23 cellular contexts compared by ENCODE assay signal in the genomic region with DNA sequence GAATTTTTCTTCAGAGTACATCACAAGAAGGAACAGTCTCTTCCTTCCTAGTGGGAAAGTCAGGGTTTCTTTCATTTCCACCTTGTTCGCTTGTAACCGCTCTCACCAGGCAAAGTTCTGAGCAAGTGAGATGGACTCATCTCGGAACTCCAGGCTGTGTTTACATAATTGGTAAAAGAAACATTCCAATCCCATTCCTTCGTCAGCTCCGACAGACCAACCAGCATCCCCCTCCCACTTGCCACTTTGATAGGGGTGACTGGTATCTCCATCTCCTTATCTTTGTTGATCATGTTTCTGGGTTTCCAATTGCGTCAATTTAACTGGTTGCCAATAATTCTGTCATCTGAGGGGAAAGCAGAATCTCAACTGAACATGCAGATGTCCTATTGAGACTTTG. TPM values are rescaled to one million over a fixed set of nuclear protein-coding genes. Genes with fewer than 3 reads are reported as not detected.
DNase-seq lines count a peak whose midpoint lies in the region; ATAC-seq and TF ChIP-seq lines count a peak whose summit lies in the region.
"Had no signal": no experiment of that assay in that cellular context is flagged by ENCODE, and none has a peak within 500 bp of the region (broad histone marks: within the 10 kb centered on the region; RNA-seq: fewer than 3 reads in every experiment).

No MANE protein-coding gene starts in this region.

- no peak for TF ChIP-seq POLR2A in IMR-90 (IDR thresholded peaks at IDR 0.05; ENCODE audit: low read depth, low read length)

- H4K8ac ChIP-seq in IMR-90 (ENCODE audit: low read depth in 2 of 2, low read length in 2 of 2): no peak overlapping the region
- no peak overlapping the region for H4K8ac ChIP-seq in mesendoderm (ENCODE audit: low read depth, low read length)

- H3K79me1 ChIP-seq in IMR-90 (ENCODE audit: low read depth in 1 of 2, low read length in 2 of 2) (no peaks in the 10 kb centered on the region), mesendoderm (ENCODE audit: low read length) (no peaks in the 10 kb centered on the region)

- H3K4me3 Mint-ChIP-seq in Caco-2 (ENCODE audit: unreplicated experiment) (no peak overlapping the region), CD14-positive monocyte (no peak overlapping the region)
- no peak overlapping the region for H3K4me3 Mint-ChIP-seq in stimulated activated effector memory CD8-positive, alpha-beta T cell treated with anti-CD3 and anti-CD28 coated beads, Interleukin-12 subunit alpha, Interleukin-12 subunit beta, amount 100 ng/mL, for 72 hours
- H3K4me3 Mint-ChIP-seq: CD4-positive, CD25-positive, alpha-beta regulatory T cell had no signal

- H4K5ac ChIP-seq in IMR-90 (ENCODE audit: low read depth, low read length): no peak overlapping the region
- no peak overlapping the region for H4K5ac ChIP-seq in mesendoderm (ENCODE audit: low read length)

- no peaks in the 10 kb centered on the region for H4K20me1 ChIP-seq in IMR-90 (ENCODE audit: insufficient read depth, low read length)

- no peaks in the 10 kb centered on the region for H3K79me2 ChIP-seq in mesendoderm (ENCODE audit: control insufficient read depth, insufficient read depth, low read length)

- H3K18ac ChIP-seq in IMR-90 (ENCODE audit: low read depth, low read length): no peak overlapping the region
- H3K18ac ChIP-seq in mesendoderm (ENCODE audit: low read length): no peak overlapping the region

- H3K4me3 ChIP-seq in Caco-2 (ENCODE audit: low read depth, low read length) (no peak overlapping the region), IMR-90 (ENCODE audit: insufficient read depth, low read depth, low read length) (no peak overlapping the region), fibroblast of the aortic adventitia (ENCODE audit: low read depth, low read length) (no peak overlapping the region), mesendoderm (ENCODE audit: low read length) (no peak overlapping the region)
- H3K4me3 ChIP-seq: PC-9, SK-N-MC had no signal

- peak; percentile 74 for ATAC-seq in IMR-90 (ENCODE audit: low read depth)
- no peak for ATAC-seq in stimulated activated effector memory CD8-positive, alpha-beta T cell treated with anti-CD3 and anti-CD28 coated beads, Interleukin-12 subunit alpha, Interleukin-12 subunit beta, amount 100 ng/mL, for 72 hours

- no peak overlapping the region for H3K23ac ChIP-seq in IMR-90 (ENCODE audit: low read depth, low read length)
- no peak overlapping the region for H3K23ac ChIP-seq in mesendoderm (ENCODE audit: low read length)

- H3K4ac ChIP-seq in IMR-90 (ENCODE audit: low read depth, low read length): no peak overlapping the region
- H3K4ac ChIP-seq in mesendoderm (ENCODE audit: low read depth, low read length): no peak overlapping the region

- H3K9me3 Mint-ChIP-seq in Caco-2 (ENCODE audit: unreplicated experiment): peaks cover 25% of the 10 kb centered on the region
- peaks cover 0 to 7% (median 4%) of the 10 kb centered on the region in 7 donors for H3K9me3 Mint-ChIP-seq in CD14-positive monocyte
- no peaks in the 10 kb centered on the region for H3K9me3 Mint-ChIP-seq in stimulated activated effector memory CD8-positive, alpha-beta T cell treated with anti-CD3 and anti-CD28 coated beads, Interleukin-12 subunit alpha, Interleukin-12 subunit beta, amount 100 ng/mL, for 72 hours

- H2BK15ac ChIP-seq in IMR-90 (ENCODE audit: low read depth, low read length): no peak overlapping the region
- H2BK15ac ChIP-seq in mesendoderm (replicated peaks; ENCODE audit: low read depth): no peak overlapping the region

- no peaks in the 10 kb centered on the region for H3K9me1 ChIP-seq in IMR-90 (ENCODE audit: insufficient read depth, low read length)

- peak overlapping the region; percentile 2 for H3K27ac Mint-ChIP-seq in Caco-2 (ENCODE audit: unreplicated experiment)
- H3K27ac Mint-ChIP-seq in CD14-positive monocyte: no peak overlapping the region
- H3K27ac Mint-ChIP-seq in stimulated activated effector memory CD8-positive, alpha-beta T cell treated with anti-CD3 and anti-CD28 coated beads, Interleukin-12 subunit alpha, Interleukin-12 subunit beta, amount 100 ng/mL, for 72 hours: no peak overlapping the region
- H3K27ac Mint-ChIP-seq: CD4-positive, CD25-positive, alpha-beta regulatory T cell had no signal

- intact Hi-C loops in Caco-2 (cut with micrococcal nuclease; ENCODE audit: unreplicated experiment): loop anchor here (2.0 to 10.0 kb wide), 2 partner anchors 57 to 65 kb away; no protein-coding TSS in a partner anchor
- intact Hi-C loops in IMR-90 (cut with micrococcal nuclease): no loop called here
- intact Hi-C loops in CD14-positive monocyte (cut with micrococcal nuclease): no loop called here

- no peak for TF ChIP-seq RAD21 in IMR-90 (IDR thresholded peaks at IDR 0.05; ENCODE audit: low read length)

- no CpG with 5 or more reads among the region's 6 CpGs for WGBS in IMR-90 (ENCODE audit: extremely low coverage in 2 of 2, insufficient read length in 1 of 2), 2 experiments
- no CpG with 5 or more reads among the region's 6 CpGs for WGBS in mesendoderm (ENCODE audit: extremely low coverage, insufficient coverage, low lambda C conversion rate)

- H2BK20ac ChIP-seq in IMR-90 (ENCODE audit: low read depth, low read length): no peak overlapping the region

- POLR2A ChIA-PET in Caco-2 (lab: Charles Lee) (no interaction called here), IMR-90 (lab: Charles Lee; ENCODE audit: unreplicated experiment) (no interaction called here)

- peak; percentile 65 to 67 for DNase-seq in Caco-2
- DNase-seq in IMR-90: peak; percentile 62
- peak; percentile 17 for DNase-seq in fibroblast of the aortic adventitia (ENCODE audit: low read depth)
- DNase-seq in mesendoderm: peak; percentile 54
- no peak for DNase-seq in HUDEP-2 (lab: John Stamatoyannopoulos, UW; ENCODE audit: unreplicated experiment in 76 of 76)
- DNase-seq in CD14-positive monocyte (ENCODE audit: low spot score): no peak
- no peak for DNase-seq in stimulated activated effector memory CD8-positive, alpha-beta T cell treated with anti-CD3 and anti-CD28 coated beads, Interleukin-12 subunit alpha, Interleukin-12 subunit beta, amount 100 ng/mL, for 72 hours (ENCODE audit: low spot score in 2 of 2)
- no peak for DNase-seq in NOMO-1 treated with dmso at 0.1 percent for 144 hours (lab: John Stamatoyannopoulos, UW; ENCODE audit: unreplicated experiment)
- DNase-seq: BE2C; CD4-positive, CD25-positive, alpha-beta regulatory T cell; DMS79; GDM1; KBM-7; NCI-H1092; NCI-H1436; NCI-H187 treated with DMSO at 0.1 percent for 48 hours; NCI-H2107; NCI-H446 treated with DMSO at 0.1 percent for 48 hours; NCI-H526 treated with DMSO at 0.1 percent for 48 hours; PC-9; SHP77 treated with DMSO at 0.1 percent for 48 hours had no signal

- peaks cover 15% of the 10 kb centered on the region for H3K4me1 ChIP-seq in Caco-2
- H3K4me1 ChIP-seq in IMR-90 (ENCODE audit: control insufficient read depth, insufficient read depth, low read length): no peaks in the 10 kb centered on the region
- H3K4me1 ChIP-seq in mesendoderm (ENCODE audit: control insufficient read depth, low read depth, low read length): no peaks in the 10 kb centered on the region
- H3K4me1 ChIP-seq: BE2C had no signal

- in situ Hi-C loops in IMR-90 (cut with MboI; ENCODE audit: low sequenced_read_pairs): no loop called here

- H3K9me3 ChIP-seq in Caco-2: peaks cover 20% of the 10 kb centered on the region
- H3K9me3 ChIP-seq in IMR-90 (ENCODE audit: control insufficient read depth, insufficient read depth, low read length): no peaks in the 10 kb centered on the region
- H3K9me3 ChIP-seq: BE2C had no signal

- H3K4me2 ChIP-seq in IMR-90 (ENCODE audit: low read depth, low read length) (0 out of 2 replicates have a peak overlapping the region, but pooled peaks have one; percentile 3), mesendoderm (ENCODE audit: low read length) (no peak overlapping the region)
- H3K4me2 ChIP-seq: PC-9 had no signal

- no peak overlapping the region for H2AK9ac ChIP-seq in IMR-90 (replicated peaks; ENCODE audit: low read depth, low read length, poor library complexity)

- H3K4me1 Mint-ChIP-seq in Caco-2 (ENCODE audit: low read depth, unreplicated experiment): peaks cover 9% of the 10 kb centered on the region
- H3K4me1 Mint-ChIP-seq in CD14-positive monocyte: no peaks in the 10 kb centered on the region
- H3K4me1 Mint-ChIP-seq in stimulated activated effector memory CD8-positive, alpha-beta T cell treated with anti-CD3 and anti-CD28 coated beads, Interleukin-12 subunit alpha, Interleukin-12 subunit beta, amount 100 ng/mL, for 72 hours: no peaks in the 10 kb centered on the region
- H3K4me1 Mint-ChIP-seq: CD4-positive, CD25-positive, alpha-beta regulatory T cell had no signal

- H3K14ac ChIP-seq in IMR-90 (replicated peaks; ENCODE audit: low read depth, low read length): no peak overlapping the region

- H3K36me3 Mint-ChIP-seq in Caco-2 (ENCODE audit: insufficient read depth, unreplicated experiment) (no peaks in the 10 kb centered on the region), CD14-positive monocyte (no peaks in the 10 kb centered on the region)
- H3K36me3 Mint-ChIP-seq in stimulated activated effector memory CD8-positive, alpha-beta T cell treated with anti-CD3 and anti-CD28 coated beads, Interleukin-12 subunit alpha, Interleukin-12 subunit beta, amount 100 ng/mL, for 72 hours: no peaks in the 10 kb centered on the region
- H3K36me3 Mint-ChIP-seq: CD4-positive, CD25-positive, alpha-beta regulatory T cell had no signal

- H3K27ac ChIP-seq in IMR-90 (ENCODE audit: insufficient read depth, low read length) (no peak overlapping the region), mesendoderm (ENCODE audit: low read depth, low read length) (no peak overlapping the region)
- H3K27ac ChIP-seq: PC-9, RWPE1, SK-N-MC had no signal

- no peak overlapping the region for H3K9ac ChIP-seq in IMR-90 (ENCODE audit: low read depth, low read length)
- H3K9ac ChIP-seq in mesendoderm (ENCODE audit: low read length): no peak overlapping the region

- BruUV-seq in Caco-2 (replicated peaks; lab: Mats Ljungman, UMichigan): no TSS peak
- no TSS peak for BruUV-seq in IMR-90 (replicated peaks; lab: Mats Ljungman, UMichigan)

- peaks cover 3% of the 10 kb centered on the region for H3K27me3 Mint-ChIP-seq in Caco-2 (ENCODE audit: insufficient read depth, unreplicated experiment)
- peaks cover 2% of the 10 kb centered on the region in 3 donors for H3K27me3 Mint-ChIP-seq in CD14-positive monocyte (ENCODE audit: low read depth in 3 of 3)
- H3K27me3 Mint-ChIP-seq: CD4-positive, CD25-positive, alpha-beta regulatory T cell had no signal

- no peak overlapping the region for H2AFZ ChIP-seq in IMR-90 (replicated peaks; ENCODE audit: low read length, poor library complexity)
- H2AFZ ChIP-seq: PC-9 had no signal

- H2BK120ac ChIP-seq in IMR-90 (ENCODE audit: low read depth, low read length): no peak overlapping the region
- no peak overlapping the region for H2BK120ac ChIP-seq in mesendoderm (ENCODE audit: low read depth, low read length)

- no peak overlapping the region for H3K56ac ChIP-seq in IMR-90 (ENCODE audit: extremely low read depth, insufficient read depth, low read length)
- H3K56ac ChIP-seq in mesendoderm (ENCODE audit: low read length): no peak overlapping the region

- H3K27me3 ChIP-seq in Caco-2 (replicated peaks; ENCODE audit: control insufficient read depth, insufficient read depth, low read length) (no peaks in the 10 kb centered on the region), IMR-90 (ENCODE audit: control insufficient read depth, insufficient read depth, low read length) (no peaks in the 10 kb centered on the region; the same call in none of the 2 replicates), mesendoderm (ENCODE audit: insufficient read depth, low read length, poor library complexity) (no peaks in the 10 kb centered on the region)
- H3K27me3 ChIP-seq: BE2C had no signal

- no peak overlapping the region for H4K91ac ChIP-seq in IMR-90 (ENCODE audit: insufficient read depth, low read depth, low read length)

- H3K36me3 ChIP-seq in Caco-2 (ENCODE audit: control insufficient read depth, insufficient read depth, low read length) (no peaks in the 10 kb centered on the region), IMR-90 (ENCODE audit: control insufficient read depth, insufficient read depth, low read length) (no peaks in the 10 kb centered on the region), mesendoderm (ENCODE audit: control insufficient read depth, insufficient read depth, low read length) (no peaks in the 10 kb centered on the region)
- H3K36me3 ChIP-seq: BE2C had no signal

- H2BK5ac ChIP-seq in IMR-90 (ENCODE audit: low read depth, low read length, poor library complexity, severe bottlenecking) (no peak overlapping the region), mesendoderm (ENCODE audit: low read length) (no peak overlapping the region)

- CTCF ChIA-PET in Caco-2 (lab: Charles Lee): no interaction called here
- CTCF ChIA-PET in IMR-90 (lab: Yijun Ruan, JAX): no interaction called here

- H2AK5ac ChIP-seq in IMR-90 (ENCODE audit: low read depth, low read length) (no peak overlapping the region), mesendoderm (ENCODE audit: low read length) (no peak overlapping the region)

- dilution Hi-C loops in IMR-90 (cut with HindIII; ENCODE audit: low sequenced_read_pairs, unreplicated experiment): no loop called here

- no peak for TF ChIP-seq CTCF in Caco-2 (IDR thresholded peaks at IDR 0.05; ENCODE audit: insufficient read depth in 1 of 2, low read depth in 1 of 2, low read length in 1 of 2, severe bottlenecking in 1 of 2, unreplicated experiment in 1 of 2)
- no peak for TF ChIP-seq CTCF in IMR-90 (conservative IDR thresholded peaks at IDR 0.05; ENCODE audit: low read depth, low read length)
- no peak for TF ChIP-seq CTCF in fibroblast of the aortic adventitia (IDR thresholded peaks at IDR 0.05; ENCODE audit: insufficient read depth, low read length)
- TF ChIP-seq CTCF in CD14-positive monocyte (IDR thresholded peaks at IDR 0.05): no peak

RNA-seq across cellular contexts. Expression of gene LYRM9, which starts 36.8 kb away (rescaled TPM):
- 25.6 and 29.1 TPM in 2 replicates for total RNA-seq in Caco-2 (2022)
- total RNA-seq in IMR-90 (2012; rRNA removed): 3.2 and 3.3 TPM in 2 replicates
- 4.5 and 4.8 TPM in 2 replicates for polyA plus RNA-seq in IMR-90 (2012; rRNA removed)
- 2.0 and 4.8 TPM in 2 replicates for polyA plus RNA-seq in IMR-90 (2012; cell fraction: cytosol; rRNA removed)
- 7.1 and 14.6 TPM in 2 replicates for polyA plus RNA-seq in IMR-90 (2012; cell fraction: nucleus; rRNA removed; ENCODE audit: low replicate concordance)
- total RNA-seq in fibroblast of the aortic adventitia (ENCODE audit: low replicate concordance): 8.2 and 9.7 TPM in 2 replicates
- polyA plus RNA-seq in mesendoderm (2013, experiment 1 of 2): 1.9 TPM
- polyA plus RNA-seq in mesendoderm (2013, experiment 2 of 2): 1.8 TPM
- 1 to 10 TPM; 5.9 to 6.3 TPM for polyA plus RNA-seq in CD14-positive monocyte

Comparison
In these comparisons a context has a peak if more than half of its experiments do, and no peak if none do; other contexts are left out.
1. DNase-seq: peak in Caco-2 (2 of 2), IMR-90 (single experiment), fibroblast of the aortic adventitia (single experiment) and mesendoderm (single experiment); none in HUDEP-2 (0 of 76), CD14-positive monocyte (single experiment), stimulated activated effector memory CD8-positive, alpha-beta T cell treated with anti-CD3 and anti-CD28 coated beads, Interleukin-12 subunit alpha, Interleukin-12 subunit beta, amount 100 ng/mL, for 72 hours (0 of 2) and NOMO-1 treated with dmso at 0.1 percent for 144 hours (single experiment).